Comparison of ENCODE assay signal across 26 cellular contexts in the genomic region with DNA sequence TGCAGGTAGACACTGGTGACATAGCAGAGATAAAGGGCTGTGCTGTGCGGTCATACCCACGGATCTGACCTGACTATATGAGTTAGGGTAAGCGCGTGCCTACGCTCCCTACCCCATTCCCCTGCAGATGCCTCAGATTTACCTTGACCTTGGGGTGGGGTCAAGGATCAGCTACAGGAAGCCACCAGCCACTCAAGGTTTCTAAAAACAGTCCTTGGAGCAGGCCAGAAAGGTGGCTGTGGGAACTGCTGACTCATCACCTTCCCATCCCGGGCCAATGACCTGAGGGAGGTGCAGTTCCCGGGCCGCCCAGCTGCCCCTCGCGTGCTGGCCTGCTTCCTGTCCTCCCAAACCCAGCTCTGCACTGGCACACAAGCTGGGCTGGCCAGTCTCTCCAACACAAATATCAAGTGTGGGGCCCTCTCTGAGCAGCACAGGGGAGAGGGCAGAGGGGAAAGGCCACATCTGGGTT. TPM values are rescaled to one million over a fixed set of nuclear protein-coding genes. Genes with fewer than 3 reads are reported as not detected.
DNase-seq lines count a peak whose midpoint lies in the region; ATAC-seq, FAIRE-seq and TF ChIP-seq lines count a peak whose summit lies in the region.
"Had no signal": no experiment of that assay in that cellular context is flagged by ENCODE, and none has a peak within 500 bp of the region (broad histone marks: within the 10 kb centered on the region; RNA-seq: fewer than 3 reads in every experiment).

No MANE protein-coding gene starts in this region.

- H3K4me3 ChIP-seq in PC-9, result no peak overlapping the region
- H3K4me3 ChIP-seq in kidney (ENCODE audit: low read length in 2 of 2), result no peak overlapping the region
- H3K4me3 ChIP-seq: colonic mucosa, psoas muscle, spleen, suprapubic skin had no signal

- H3K27me3 Mint-ChIP-seq in neural crest cell (ENCODE audit: low read depth), result no peaks in the 10 kb centered on the region
- H3K27me3 Mint-ChIP-seq: activated naive CD8-positive, alpha-beta T cell treated with anti-CD3 and anti-CD28 coated beads, Interleukin-2, amount 10 ng/mL, durations not matched to agents 7 days and 5 days; activated T-helper 17 cell treated with anti-CD3 and anti-CD28 coated beads, Interleukin-2, amount 50 U/mL, for 72 hours had no signal

- H3K27ac ChIP-seq in PC-9, result peak overlapping the region; percentile 95
- peak overlapping the region; percentile 39 to 56 for H3K27ac ChIP-seq in kidney (ENCODE audit: low read depth in 2 of 2, low read length in 2 of 2)
- H3K27ac ChIP-seq: psoas muscle, suprapubic skin had no signal

- H3K4me1 Mint-ChIP-seq in neural crest cell, result peaks cover 54% of the 10 kb centered on the region

- H3K9me2 ChIP-seq in PC-9 (ENCODE audit: insufficient read depth), result no peaks in the 10 kb centered on the region

- TF ChIP-seq CTCF in PC-9 (conservative IDR thresholded peaks at IDR 0.05) (no peak), kidney (IDR thresholded peaks at IDR 0.05; ENCODE audit: borderline replicate concordance, extremely low read depth, insufficient read depth) (no peak), neural crest cell (conservative IDR thresholded peaks at IDR 0.05) (no peak)

- H3K4me3 Mint-ChIP-seq in neural crest cell, result peak overlapping the region; percentile 19
- H3K4me3 Mint-ChIP-seq: activated naive CD8-positive, alpha-beta T cell treated with anti-CD3 and anti-CD28 coated beads, Interleukin-2, amount 10 ng/mL, durations not matched to agents 7 days and 5 days; activated T-helper 17 cell treated with anti-CD3 and anti-CD28 coated beads, Interleukin-2, amount 50 U/mL, for 72 hours; brain; nephron progenitor cell had no signal

- H3K36me3 Mint-ChIP-seq in neural crest cell (ENCODE audit: low read depth), result peaks cover 2% of the 10 kb centered on the region
- H3K36me3 Mint-ChIP-seq: brain had no signal

- H3K4me2 ChIP-seq in PC-9, result peak overlapping the region; percentile 75

- H3K9me3 ChIP-seq in PC-9 (ENCODE audit: insufficient read depth, low read depth) (no peaks in the 10 kb centered on the region), kidney (ENCODE audit: control insufficient read depth in 1 of 2, low read length in 2 of 2) (no peaks in the 10 kb centered on the region)
- H3K9me3 ChIP-seq: colonic mucosa, psoas muscle, spleen, suprapubic skin had no signal

- DNase-seq in Daoy (ENCODE audit: low read depth) (peak; percentile 24), PC-9 (no peak), kidney (peak; percentile 84), neural crest cell (ENCODE audit: low read depth, low spot score) (no peak), ACHN (no peak), A172 (ENCODE audit: low spot score) (no peak), dedifferentiated amniotic fluid mesenchymal stem cell (ENCODE audit: extremely low spot score) (no peak)
- DNase-seq: activated CD4-positive, CD25-positive, alpha-beta regulatory T cell treated with anti-CD3 and anti-CD28 coated beads, Interleukin-2, amount 50 U/mL, for 72 hours; activated naive CD8-positive, alpha-beta T cell treated with anti-CD3 and anti-CD28 coated beads, Interleukin-2, amount 10 ng/mL, durations not matched to agents 7 days and 5 days; colonic mucosa; head of caudate nucleus; mesenchymal stem cell; NCI-H1436; NCI-H2171 treated with DMSO at 0.1 percent for 48 hours; NCI-H82; nephron progenitor cell; psoas muscle; spleen; stimulated activated CD8-positive, alpha-beta memory T cell treated with anti-CD3 and anti-CD28 coated beads, Interleukin-4, amount 100 ng/mL, for 48 hours; T-helper 9 cell had no signal

- intact Hi-C loops in PC-9 (cut with micrococcal nuclease; ENCODE audit: unreplicated experiment), result no loop called here
- intact Hi-C loops in kidney (cut with DNase I), result no loop called here

- H4K20me1 ChIP-seq in PC-9 (ENCODE audit: insufficient read depth), result no peaks in the 10 kb centered on the region

- H3K27ac Mint-ChIP-seq in neural crest cell (ENCODE audit: unreplicated experiment), result peak overlapping the region; percentile 88
- H3K27ac Mint-ChIP-seq: activated T-helper 17 cell treated with anti-CD3 and anti-CD28 coated beads, Interleukin-2, amount 50 U/mL, for 72 hours had no signal

- CTCF ChIA-PET in PC-9 (lab: Charles Lee), result interaction anchor here (0.6 kb wide), 1 partner anchor 10 kb away, joined by 3 read pairs; no protein-coding TSS in a partner anchor

- FAIRE-seq in kidney (lab: Jason Lieb, UNC), result no peak
- FAIRE-seq: H54 had no signal

- POLR2A ChIA-PET in PC-9 (lab: Charles Lee; ENCODE audit: unreplicated experiment), result interaction anchor here (0.7 kb wide), 1 partner anchor 10 kb away, joined by 3 read pairs; no protein-coding TSS in a partner anchor

- no TSS peak for BruUV-seq in PC-9 (replicated peaks; lab: Mats Ljungman, UMichigan)

- no peaks in the 10 kb centered on the region for H3K9me3 Mint-ChIP-seq in neural crest cell
- H3K9me3 Mint-ChIP-seq: activated naive CD8-positive, alpha-beta T cell treated with anti-CD3 and anti-CD28 coated beads, Interleukin-2, amount 10 ng/mL, durations not matched to agents 7 days and 5 days; activated T-helper 17 cell treated with anti-CD3 and anti-CD28 coated beads, Interleukin-2, amount 50 U/mL, for 72 hours; brain; nephron progenitor cell had no signal

- H3K9ac ChIP-seq in kidney (ENCODE audit: low read length in 2 of 2), result no peak overlapping the region

- H3K36me3 ChIP-seq in PC-9 (ENCODE audit: low read depth), result no peaks in the 10 kb centered on the region
- H3K36me3 ChIP-seq in kidney (ENCODE audit: control insufficient read depth in 1 of 2, insufficient read depth in 2 of 2, low read length in 2 of 2), result peaks cover 5 to 23% of the 10 kb centered on the region in 2 donors
- H3K36me3 ChIP-seq: colonic mucosa, spleen, suprapubic skin had no signal

- no peak overlapping the region for H2AFZ ChIP-seq in PC-9

- H3K4me1 ChIP-seq in PC-9 (replicated peaks; ENCODE audit: insufficient read depth) (peaks cover 96% of the 10 kb centered on the region), kidney (ENCODE audit: control insufficient read depth in 1 of 2, insufficient read depth in 1 of 2, low read depth in 1 of 2, low read length in 2 of 2) (peaks cover 68 to 85% of the 10 kb centered on the region in 2 donors)
- H3K4me1 ChIP-seq: psoas muscle had no signal

- peaks cover 51% of the 10 kb centered on the region for H3F3A ChIP-seq in PC-9 (ENCODE audit: insufficient read depth, low read depth)

- peaks cover 89% of the 10 kb centered on the region for H3K79me2 ChIP-seq in PC-9 (ENCODE audit: low read depth)

- in situ Hi-C loops in ACHN (cut with HindIII; ENCODE audit: low pct_ligation_motif_present, low pct_unique_long_range_greater_than_20kb, low sequenced_read_pairs), result no loop called here

- H3K27me3 ChIP-seq in PC-9 (ENCODE audit: insufficient read depth, low read depth), result no peaks in the 10 kb centered on the region
- H3K27me3 ChIP-seq: colonic mucosa, spleen, suprapubic skin had no signal

- no peak for ATAC-seq in GM21447 (IDR thresholded peaks at IDR 0.05; ENCODE audit: unreplicated experiment)
- ATAC-seq: activated T-helper 17 cell treated with anti-CD3 and anti-CD28 coated beads, Interleukin-2, amount 50 U/mL, for 72 hours; psoas muscle had no signal

RNA-seq across cellular contexts. Expression of a gene that starts 23.0 kb away (rescaled TPM):
- total RNA-seq in Daoy (2014; rRNA removed; shearing (Covaris generic)), result 5.2 and 7.1 TPM in 2 replicates
- total RNA-seq in PC-9 (2021) (11.9 and 14.3 TPM in 2 replicates), kidney (77.0 TPM), neural crest cell (30.4 and 32.7 TPM in 2 replicates)
- polyA plus RNA-seq in kidney (ENCODE audit: insufficient read depth, low read depth, low replicate concordance), result 48.4 TPM
- not detected in 2 replicates for total RNA-seq in A172 (2014; rRNA removed; shearing (Covaris generic))
- total RNA-seq: M059J had no signal

Comparison
In these comparisons a context has a peak if more than half of its experiments do, and no peak if none do; other contexts are left out.
1. DNase-seq: peak in Daoy (single experiment) and kidney (single experiment); none in PC-9 (0 of 2), neural crest cell (single experiment), ACHN (single experiment), A172 (single experiment) and dedifferentiated amniotic fluid mesenchymal stem cell (single experiment).